23 cellular contexts compared by ENCODE assay signal in the genomic region with DNA sequence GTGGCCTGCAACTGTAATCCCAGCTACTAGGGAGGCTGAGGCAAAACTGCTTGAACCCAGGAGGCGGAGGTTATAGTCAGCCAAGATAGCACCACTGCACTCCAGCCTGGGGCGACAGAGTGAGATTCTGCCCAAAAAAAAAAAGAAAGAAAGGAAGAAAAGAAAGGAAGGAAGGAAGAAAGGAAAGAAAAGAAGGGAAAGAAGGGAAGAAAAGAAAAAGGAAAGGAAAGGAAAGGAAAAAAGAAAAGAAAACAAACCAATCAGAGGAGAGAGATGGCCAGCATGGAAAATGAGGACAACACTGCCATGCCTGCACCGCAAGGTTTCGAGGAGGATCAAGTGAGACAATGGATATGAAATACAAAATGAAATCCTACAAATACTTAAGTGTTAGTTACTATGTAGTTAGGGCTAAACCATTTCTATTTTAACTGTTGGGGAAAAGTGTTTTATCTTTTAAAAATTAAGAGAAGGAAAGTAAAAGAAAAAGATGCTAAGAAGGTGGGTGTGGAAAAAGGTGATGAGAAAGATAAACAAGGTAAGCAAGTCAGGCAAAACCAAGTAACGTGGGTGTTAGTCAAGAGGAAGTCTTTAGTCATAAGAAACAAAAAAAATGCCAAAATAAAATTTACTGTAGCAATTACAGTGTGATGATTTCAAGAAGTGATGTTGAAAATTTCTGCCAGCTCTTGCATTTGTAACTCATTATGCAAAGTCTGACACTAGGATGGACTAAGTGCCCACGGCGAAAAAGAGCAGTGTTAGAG. TPM values are rescaled to one million over a fixed set of nuclear protein-coding genes. Genes with fewer than 3 reads are reported as not detected.
DNase-seq lines count a peak whose midpoint lies in the region; ATAC-seq, FAIRE-seq and TF ChIP-seq lines count a peak whose summit lies in the region.
"Had no signal": no experiment of that assay in that cellular context is flagged by ENCODE, and none has a peak within 500 bp of the region (broad histone marks: within the 10 kb centered on the region; RNA-seq: fewer than 3 reads in every experiment).

No MANE protein-coding gene starts in this region.

- peak; percentile 41 to 75 for ATAC-seq in natural killer cell treated with Interleukin-12 subunit alpha and Interleukin-12 subunit beta and Interleukin-15 and Interleukin-18, amount 100 ng/mL, for 72 hours
- no peak for ATAC-seq in natural killer cell
- ATAC-seq in left ventricle myocardium superior: no peak
- ATAC-seq: body of pancreas, heart right ventricle, right cardiac atrium, Right ventricle myocardium inferior had no signal

- no peak for DNase-seq in natural killer cell treated with Interleukin-12 subunit alpha and Interleukin-12 subunit beta and Interleukin-15 and Interleukin-18, amount 100 ng/mL, for 72 hours (ENCODE audit: low spot score)
- DNase-seq in natural killer cell: no peak
- no peak for DNase-seq in activated CD4-positive, alpha-beta memory T cell treated with anti-CD3 and anti-CD28 coated beads for 36 hours
- no peak for DNase-seq in endothelial cell (ENCODE audit: low spot score)
- no peak for DNase-seq in kidney
- no peak for DNase-seq in left ventricle myocardium superior
- no peak for DNase-seq in transverse colon
- DNase-seq in A673 (ENCODE audit: low spot score): no peak
- DNase-seq: activated CD4-positive, CD25-positive, alpha-beta regulatory T cell treated with anti-CD3 and anti-CD28 coated beads, Interleukin-2, amount 50 U/mL, for 72 hours; body of pancreas; DMS 273 treated with DMSO at 0.1 percent for 48 hours; esophagus squamous epithelium; heart right ventricle; KBM-7; midbrain; NCI-H1105 treated with DMSO at 0.1 percent for 48 hours; NCI-H2171 treated with DMSO at 0.1 percent for 48 hours; occipital lobe; right cardiac atrium; stimulated activated CD4-positive, alpha-beta T cell treated with anti-CD3 and anti-CD28 coated beads, Interleukin-1b, Interleukin-23, amount 100 ng/mL, for 48 hours; testis had no signal

- H3K27ac ChIP-seq in kidney (ENCODE audit: low read depth in 2 of 2, low read length in 2 of 2) (no peak overlapping the region), transverse colon (no peak overlapping the region), A673 (ENCODE audit: low read depth, low read length, poor library complexity, severe bottlenecking) (no peak overlapping the region)
- H3K27ac ChIP-seq: body of pancreas, esophagus squamous epithelium, heart right ventricle, testis had no signal

- peak overlapping the region; percentile 83 to 89 for H3K27ac Mint-ChIP-seq in natural killer cell treated with Interleukin-12 subunit alpha and Interleukin-12 subunit beta and Interleukin-15 and Interleukin-18, amount 100 ng/mL, for 72 hours
- peak overlapping the region in 1 of 2 donors; percentile 1 for H3K27ac Mint-ChIP-seq in natural killer cell
- peak overlapping the region; percentile 80 for H3K27ac Mint-ChIP-seq in activated CD4-positive, alpha-beta memory T cell treated with anti-CD3 and anti-CD28 coated beads for 36 hours
- peak overlapping the region; percentile 1 for H3K27ac Mint-ChIP-seq in endothelial cell (ENCODE audit: unreplicated experiment)

- H3K9me3 ChIP-seq in kidney (ENCODE audit: control insufficient read depth in 1 of 2, low read length in 2 of 2) (no peaks in the 10 kb centered on the region), transverse colon (no peaks in the 10 kb centered on the region), A673 (ENCODE audit: low read depth, low read length, poor library complexity, severe bottlenecking) (no peaks in the 10 kb centered on the region)
- H3K9me3 ChIP-seq: body of pancreas, esophagus squamous epithelium, heart right ventricle, testis had no signal

- H3K4me3 ChIP-seq in kidney (ENCODE audit: low read length in 2 of 2): no peak overlapping the region
- no peak overlapping the region for H3K4me3 ChIP-seq in transverse colon
- no peak overlapping the region for H3K4me3 ChIP-seq in A673 (ENCODE audit: low read depth, low read length, poor library complexity, severe bottlenecking)
- H3K4me3 ChIP-seq: body of pancreas, esophagus squamous epithelium, heart right ventricle, testis had no signal

- CTCF ChIA-PET in activated CD4-positive, alpha-beta memory T cell treated with anti-CD3 and anti-CD28 coated beads for 36 hours (lab: Charles Lee): interaction anchor here (1.1 to 1.5 kb wide), 2 partner anchors 10 to 13 kb away, joined by 4 read pairs; no protein-coding TSS in a partner anchor
- CTCF ChIA-PET in A673 (lab: Charles Lee): no interaction called here

- peaks cover 43% of the 10 kb centered on the region for H3K36me3 Mint-ChIP-seq in natural killer cell treated with Interleukin-12 subunit alpha and Interleukin-12 subunit beta and Interleukin-15 and Interleukin-18, amount 100 ng/mL, for 72 hours
- H3K36me3 Mint-ChIP-seq in natural killer cell (peaks cover 27% of the 10 kb centered on the region), endothelial cell (ENCODE audit: low read depth, unreplicated experiment) (peaks cover 24% of the 10 kb centered on the region)
- peaks cover 46% of the 10 kb centered on the region for H3K36me3 Mint-ChIP-seq in activated CD4-positive, alpha-beta memory T cell treated with anti-CD3 and anti-CD28 coated beads for 36 hours

- no peak for TF ChIP-seq EP300 in transverse colon (IDR thresholded peaks at IDR 0.05; ENCODE audit: low read depth)

- WGBS in transverse colon (ENCODE audit: low coverage in 1 of 2), 2 donors: 86 to 90% methylated on average over 7 of the region's 7 CpGs

- H3K9me3 Mint-ChIP-seq in natural killer cell treated with Interleukin-12 subunit alpha and Interleukin-12 subunit beta and Interleukin-15 and Interleukin-18, amount 100 ng/mL, for 72 hours: peaks cover 6% of the 10 kb centered on the region
- no peaks in the 10 kb centered on the region for H3K9me3 Mint-ChIP-seq in natural killer cell
- H3K9me3 Mint-ChIP-seq in activated CD4-positive, alpha-beta memory T cell treated with anti-CD3 and anti-CD28 coated beads for 36 hours: no peaks in the 10 kb centered on the region
- no peaks in the 10 kb centered on the region for H3K9me3 Mint-ChIP-seq in endothelial cell (ENCODE audit: unreplicated experiment)

- H3K4me1 Mint-ChIP-seq in natural killer cell treated with Interleukin-12 subunit alpha and Interleukin-12 subunit beta and Interleukin-15 and Interleukin-18, amount 100 ng/mL, for 72 hours (ENCODE audit: low read depth in 2 of 2): peaks cover 29 to 32% of the 10 kb centered on the region in 2 donors
- H3K4me1 Mint-ChIP-seq in natural killer cell: peaks cover 13 to 18% of the 10 kb centered on the region in 2 donors
- H3K4me1 Mint-ChIP-seq in activated CD4-positive, alpha-beta memory T cell treated with anti-CD3 and anti-CD28 coated beads for 36 hours (ENCODE audit: low read depth): peaks cover 45% of the 10 kb centered on the region
- H3K4me1 Mint-ChIP-seq in endothelial cell (ENCODE audit: unreplicated experiment): peaks cover 15% of the 10 kb centered on the region

- H3K4me1 ChIP-seq in kidney (ENCODE audit: control insufficient read depth in 1 of 2, insufficient read depth in 1 of 2, low read depth in 1 of 2, low read length in 2 of 2) (no peaks in the 10 kb centered on the region), transverse colon (no peaks in the 10 kb centered on the region), A673 (ENCODE audit: insufficient read depth, low read length, poor library complexity, severe bottlenecking) (no peaks in the 10 kb centered on the region)
- H3K4me1 ChIP-seq: testis had no signal

- POLR2A ChIA-PET in activated CD4-positive, alpha-beta memory T cell treated with anti-CD3 and anti-CD28 coated beads for 36 hours (lab: Charles Lee): interaction anchor here (1.3 kb wide), 1 partner anchor 211 kb away, joined by 3 read pairs; no protein-coding TSS in a partner anchor
- POLR2A ChIA-PET in A673 (lab: Charles Lee; ENCODE audit: low non-redundant PET): no interaction called here

- in situ Hi-C loops in transverse colon (cut with MboI; ENCODE audit: low pct_ligation_motif_present in 1 of 4, low pct_unique_long_range_greater_than_20kb in 1 of 4, low sequenced_read_pairs in 3 of 4): loop anchor here in 3 of 4 donors (25.0 kb wide), 3 partner anchors 518 to 568 kb away; a partner anchor contains a TSS

- H3K27me3 Mint-ChIP-seq in natural killer cell treated with Interleukin-12 subunit alpha and Interleukin-12 subunit beta and Interleukin-15 and Interleukin-18, amount 100 ng/mL, for 72 hours: no peaks in the 10 kb centered on the region
- H3K27me3 Mint-ChIP-seq in natural killer cell (ENCODE audit: low read depth in 2 of 2) (no peaks in the 10 kb centered on the region), endothelial cell (ENCODE audit: unreplicated experiment) (no peaks in the 10 kb centered on the region)
- H3K27me3 Mint-ChIP-seq in activated CD4-positive, alpha-beta memory T cell treated with anti-CD3 and anti-CD28 coated beads for 36 hours: no peaks in the 10 kb centered on the region

- TF ChIP-seq POLR2A in transverse colon (IDR thresholded peaks at IDR 0.05): no peak

- intact Hi-C loops in natural killer cell (cut with micrococcal nuclease) (no loop called here), kidney (cut with DNase I) (no loop called here), left ventricle myocardium superior (cut with micrococcal nuclease) (loop anchor here (10.0 kb wide), 1 partner anchor 210 kb away; a partner anchor contains a TSS), transverse colon (cut with DNase I; ENCODE audit: low total_unique reads) (no loop called here), A673 (cut with micrococcal nuclease; ENCODE audit: unreplicated experiment) (no loop called here)
- intact Hi-C loops in activated CD4-positive, alpha-beta memory T cell treated with anti-CD3 and anti-CD28 coated beads for 36 hours (cut with micrococcal nuclease): loop anchor here (1.0 kb wide), 1 partner anchor 35 kb away; no protein-coding TSS in a partner anchor

- TF ChIP-seq CTCF in natural killer cell (IDR thresholded peaks at IDR 0.05) (no peak), endothelial cell (IDR thresholded peaks at IDR 0.05; ENCODE audit: unreplicated experiment) (no peak), kidney (IDR thresholded peaks at IDR 0.05; ENCODE audit: borderline replicate concordance, extremely low read depth, insufficient read depth) (no peak), transverse colon (IDR thresholded peaks at IDR 0.05) (no peak), A673 (conservative IDR thresholded peaks at IDR 0.05; ENCODE audit: low read depth, low read length) (no peak)

- H3K27me3 ChIP-seq in transverse colon (no peaks in the 10 kb centered on the region), A673 (replicated peaks; ENCODE audit: insufficient read depth, low read depth, low read length, poor library complexity) (no peaks in the 10 kb centered on the region)
- H3K27me3 ChIP-seq: body of pancreas, esophagus squamous epithelium, heart right ventricle, testis had no signal

- peak overlapping the region; percentile 50 for H3K4me3 Mint-ChIP-seq in natural killer cell treated with Interleukin-12 subunit alpha and Interleukin-12 subunit beta and Interleukin-15 and Interleukin-18, amount 100 ng/mL, for 72 hours
- no peak overlapping the region for H3K4me3 Mint-ChIP-seq in natural killer cell
- peak overlapping the region; percentile 46 for H3K4me3 Mint-ChIP-seq in activated CD4-positive, alpha-beta memory T cell treated with anti-CD3 and anti-CD28 coated beads for 36 hours
- H3K4me3 Mint-ChIP-seq in endothelial cell (ENCODE audit: unreplicated experiment): no peak overlapping the region

- H3K36me3 ChIP-seq in kidney (ENCODE audit: control insufficient read depth in 1 of 2, insufficient read depth in 2 of 2, low read length in 2 of 2): peaks cover 16 to 18% of the 10 kb centered on the region in 2 donors
- H3K36me3 ChIP-seq in transverse colon: peaks cover 0 to 32% (median 14%) of the 10 kb centered on the region in 4 donors
- peaks cover 34% of the 10 kb centered on the region for H3K36me3 ChIP-seq in A673 (ENCODE audit: insufficient read depth, low read length, poor library complexity, severe bottlenecking)

- no peak for FAIRE-seq in kidney (lab: Jason Lieb, UNC)
- FAIRE-seq: H1 had no signal

- BruUV-seq in A673 (replicated peaks; lab: Mats Ljungman, UMichigan): no TSS peak

- no peak overlapping the region for H3K9ac ChIP-seq in kidney (ENCODE audit: low read length in 2 of 2)

RNA-seq across cellular contexts. Expression of a gene that starts 34.5 kb away (rescaled TPM):
- 10 to 100 TPM; 35.7 to 49.6 TPM for total RNA-seq in natural killer cell treated with Interleukin-12 subunit alpha and Interleukin-12 subunit beta and Interleukin-15 and Interleukin-18, amount 100 ng/mL, for 72 hours
- 10 to 100 TPM; 21.8 to 28.9 (median 22.5) TPM for total RNA-seq in natural killer cell
- 10 to 100 TPM; 31.3 to 32.4 TPM for total RNA-seq in activated CD4-positive, alpha-beta memory T cell treated with anti-CD3 and anti-CD28 coated beads for 36 hours
- total RNA-seq in endothelial cell (ENCODE audit: unreplicated experiment): 19.6 TPM
- total RNA-seq in kidney: 24.6 TPM
- polyA plus RNA-seq in kidney (ENCODE audit: insufficient read depth, low read depth, low replicate concordance): 16.8 TPM
- 19.1 TPM for total RNA-seq in left ventricle myocardium superior
- total RNA-seq in transverse colon: 10 to 100 TPM; 10.8 to 25.9 (median 18.8) TPM
- total RNA-seq in A673 (2021): 43.7 and 47.1 TPM in 2 replicates

Comparison
In these comparisons a context has a peak if more than half of its experiments do, and no peak if none do; other contexts are left out.
1. ATAC-seq: peak in natural killer cell treated with Interleukin-12 subunit alpha and Interleukin-12 subunit beta and Interleukin-15 and Interleukin-18, amount 100 ng/mL, for 72 hours (2 of 2); none in natural killer cell (0 of 3) and left ventricle myocardium superior (single experiment).
2. H3K4me3 Mint-ChIP-seq: peak in natural killer cell treated with Interleukin-12 subunit alpha and Interleukin-12 subunit beta and Interleukin-15 and Interleukin-18, amount 100 ng/mL, for 72 hours (single experiment) and activated CD4-positive, alpha-beta memory T cell treated with anti-CD3 and anti-CD28 coated beads for 36 hours (single experiment); none in natural killer cell (single experiment) and endothelial cell (single experiment).
3. intact Hi-C loops: an anchor here in activated CD4-positive, alpha-beta memory T cell treated with anti-CD3 and anti-CD28 coated beads for 36 hours (1.0 kb wide) and left ventricle myocardium superior (10.0 kb wide); none called in natural killer cell, kidney, transverse colon and A673.